Comparison of ENCODE assay signal across 8 cellular contexts in genomic region chr13:98839826-98840769, GRCh38.
A peak's percentile ranks its signal among the peaks of the same experiment; 100 is the strongest.
DNase-seq lines count a peak whose midpoint lies in the region; ATAC-seq and TF ChIP-seq lines count a peak whose summit lies in the region.

No MANE protein-coding gene starts in this region.

- H3K27ac Mint-ChIP-seq in endothelial cell (ENCODE audit: unreplicated experiment) = peak overlapping the region; percentile 54

- no peaks in the 10 kb centered on the region for H3K27me3 Mint-ChIP-seq in endothelial cell (ENCODE audit: unreplicated experiment)

- DNase-seq in AG20443 (ENCODE audit: low spot score) (peak; percentile 89), NCI-H1105 treated with DMSO at 0.1 percent for 48 hours (lab: John Stamatoyannopoulos, UW) (peak; percentile 6), endothelial cell (ENCODE audit: low spot score) (peak; percentile 71), mucosa of gallbladder (ENCODE audit: low spot score) (peak; percentile 54), substantia nigra (lab: John Stamatoyannopoulos, UW) (peak in 41 of 49 donors; percentile 3 to 72 (median 42))
- DNase-seq in activated CD4-positive, CD25-positive, alpha-beta regulatory T cell treated with anti-CD3 and anti-CD28 coated beads, Interleukin-2, amount 50 U/mL, for 16 hours (ENCODE audit: low read depth, low spot score) = peak; percentile 1

- no peak overlapping the region for H3K27ac ChIP-seq in substantia nigra (ENCODE audit: low read depth, low read length, poor library complexity, severe bottlenecking)

- H3K9me3 Mint-ChIP-seq in endothelial cell (ENCODE audit: unreplicated experiment) = no peaks in the 10 kb centered on the region

- peaks cover 46% of the 10 kb centered on the region for H3K36me3 Mint-ChIP-seq in endothelial cell (ENCODE audit: low read depth, unreplicated experiment)

- H3K4me3 Mint-ChIP-seq in endothelial cell (ENCODE audit: unreplicated experiment) = peak overlapping the region; percentile 8

- ATAC-seq in GM18508 (IDR thresholded peaks at IDR 0.05; ENCODE audit: insufficient read depth, unreplicated experiment) (peak; percentile 63), HG02870 (IDR thresholded peaks at IDR 0.05; ENCODE audit: unreplicated experiment) (peak; percentile 84)

- H3K4me1 Mint-ChIP-seq in endothelial cell (ENCODE audit: unreplicated experiment) = peaks cover 12% of the 10 kb centered on the region

- TF ChIP-seq CTCF in endothelial cell (IDR thresholded peaks at IDR 0.05; ENCODE audit: unreplicated experiment) = peak; percentile 85

Comparison
In these comparisons a context has a peak if more than half of its experiments do, and no peak if none do; other contexts are left out.
1. DNase-seq: peak in every context shown above with its lines; median percentile 89 in AG20443; 71 in endothelial cell; 54 in mucosa of gallbladder; 42 in substantia nigra; 6 in NCI-H1105 treated with DMSO at 0.1 percent for 48 hours; 1 in activated CD4-positive, CD25-positive, alpha-beta regulatory T cell treated with anti-CD3 and anti-CD28 coated beads, Interleukin-2, amount 50 U/mL, for 16 hours.